In the genomic region with DNA sequence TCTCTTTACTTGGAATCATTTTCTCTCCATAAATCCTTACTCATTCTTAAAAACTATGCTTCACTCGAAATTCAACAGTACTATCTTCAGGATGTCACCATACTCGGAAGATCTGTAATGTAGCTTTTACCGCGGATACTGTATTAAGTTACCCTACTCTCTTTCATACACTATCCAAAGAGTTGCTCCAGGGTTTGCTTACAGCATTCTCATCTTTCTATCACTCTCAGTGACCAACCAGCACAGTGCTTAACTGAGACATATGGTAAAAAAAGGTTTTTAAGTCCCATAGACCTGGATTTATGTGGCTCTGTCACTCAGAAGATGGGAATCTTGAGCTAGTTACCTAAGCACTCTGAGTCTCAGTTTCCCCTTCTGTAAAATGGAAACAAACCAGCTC, we compare ENCODE assay signal across 29 cellular contexts.
"Had no signal": no experiment of that assay in that cellular context is flagged by ENCODE, and none has a peak within 500 bp of the region (broad histone marks: within the 10 kb centered on the region; RNA-seq: fewer than 3 reads in every experiment).

No MANE protein-coding gene starts in this region.

- H3K4me3 ChIP-seq: gastroesophageal sphincter, heart left ventricle, hepatocyte, lung, pancreas, smooth muscle cell, suprapubic skin, transverse colon had no signal

- DNase-seq: effector CD8-positive, alpha-beta T cell; endodermal cell; foreskin keratinocyte; heart left ventricle; kidney; mesendoderm; midbrain; naive thymus-derived CD4-positive, alpha-beta T cell; nephron progenitor cell; occipital lobe; pancreas; stimulated activated CD4-positive, alpha-beta T cell treated with anti-CD3 and anti-CD28 coated beads, Interleukin-12 subunit alpha, Interleukin-12 subunit beta, amount 100 ng/mL, for 4 hours; stimulated activated CD4-positive, alpha-beta T cell treated with anti-CD3 and anti-CD28 coated beads, Interleukin-1b, Interleukin-23, amount 100 ng/mL, for 48 hours; stimulated activated CD4-positive, alpha-beta T cell treated with anti-CD3 and anti-CD28 coated beads, Interleukin-4, amount 100 ng/mL, for 1 hour; stimulated activated CD8-positive, alpha-beta memory T cell treated with anti-CD3 and anti-CD28 coated beads, Interleukin-4, amount 100 ng/mL, for 48 hours; stimulated activated naive CD4-positive, alpha-beta T cell; stimulated activated naive CD8-positive, alpha-beta T cell treated with anti-CD3 and anti-CD28 coated beads, Interleukin-15, amount 100 ng/mL, for 72 hours; transverse colon had no signal

- H3K27me3 Mint-ChIP-seq: dendritic cell treated with granulocyte-macrophage colony-stimulating factor and Interleukin-4, amounts not matched to agents 40 ng/mL and 50 ng/mL, for 4 days; naive thymus-derived CD4-positive, alpha-beta T cell; stimulated activated naive CD8-positive, alpha-beta T cell treated with anti-CD3 and anti-CD28 coated beads, Interleukin-15, amount 100 ng/mL, for 72 hours had no signal

- H3K27ac Mint-ChIP-seq: dendritic cell treated with granulocyte-macrophage colony-stimulating factor and Interleukin-4, amounts not matched to agents 40 ng/mL and 50 ng/mL, for 4 days; endodermal cell; nephron progenitor cell; stimulated activated naive CD8-positive, alpha-beta T cell treated with anti-CD3 and anti-CD28 coated beads, Interleukin-15, amount 100 ng/mL, for 72 hours had no signal

- H3K36me3 ChIP-seq: pancreas, transverse colon had no signal

- H3K27ac ChIP-seq: epithelial cell of prostate, foreskin keratinocyte, heart left ventricle, hepatocyte, pancreas, suprapubic skin, transverse colon had no signal

- FAIRE-seq: colon, kidney, pancreas had no signal

- ATAC-seq: esophagus mucosa; foreskin keratinocyte; gastroesophageal sphincter; heart left ventricle; left lobe of liver; naive thymus-derived CD4-positive, alpha-beta T cell; pancreas; sciatic nerve; stimulated activated naive CD8-positive, alpha-beta T cell treated with anti-CD3 and anti-CD28 coated beads, Interleukin-15, amount 100 ng/mL, for 72 hours had no signal

- H3K4me3 Mint-ChIP-seq: dendritic cell treated with granulocyte-macrophage colony-stimulating factor and Interleukin-4, amounts not matched to agents 40 ng/mL and 50 ng/mL, for 4 days; endodermal cell; nephron progenitor cell; stimulated activated naive CD8-positive, alpha-beta T cell treated with anti-CD3 and anti-CD28 coated beads, Interleukin-15, amount 100 ng/mL, for 72 hours had no signal

- H3K4me1 ChIP-seq: foreskin keratinocyte had no signal

- H3K9me3 ChIP-seq: gastroesophageal sphincter, heart left ventricle, pancreas, suprapubic skin, transverse colon had no signal

- H3K9me3 Mint-ChIP-seq: dendritic cell treated with granulocyte-macrophage colony-stimulating factor and Interleukin-4, amounts not matched to agents 40 ng/mL and 50 ng/mL, for 4 days; endodermal cell; naive thymus-derived CD4-positive, alpha-beta T cell; nephron progenitor cell; stimulated activated naive CD8-positive, alpha-beta T cell treated with anti-CD3 and anti-CD28 coated beads, Interleukin-15, amount 100 ng/mL, for 72 hours had no signal

- H3K4me2 ChIP-seq: hepatocyte, smooth muscle cell had no signal

- H3K27me3 ChIP-seq: foreskin keratinocyte, gastroesophageal sphincter, heart left ventricle, hepatocyte, pancreas, suprapubic skin, transverse colon had no signal

- H2AFZ ChIP-seq: hepatocyte had no signal
